8 cellular contexts compared by ENCODE assay signal in genomic region chr4:127783026-127783769, GRCh38. TPM values are rescaled to one million over a fixed set of nuclear protein-coding genes. Genes with fewer than 3 reads are reported as not detected.
A peak's percentile ranks its signal among the peaks of the same experiment; 100 is the strongest.
DNase-seq lines count a peak whose midpoint lies in the region; ATAC-seq and TF ChIP-seq lines count a peak whose summit lies in the region.

No MANE protein-coding gene starts in this region.

- no peaks in the 10 kb centered on the region for H3K27me3 ChIP-seq in OCI-LY1 (ENCODE audit: insufficient read depth, low read length)

- DNase-seq in ELF-1 (ENCODE audit: low read depth, low spot score) (peak; percentile 75), immature natural killer cell (no peak), skeletal muscle cell (ENCODE audit: low read depth) (peak; percentile 36), OCI-M2 (lab: John Stamatoyannopoulos, UW; ENCODE audit: unreplicated experiment) (no peak)
- DNase-seq in central memory CD4-positive, alpha-beta T cell: peak; percentile 3

- H3K4me3 ChIP-seq in OCI-LY1 (ENCODE audit: low read depth, low read length, poor library complexity, severe bottlenecking) (peak overlapping the region; percentile 69), skeletal muscle cell (ENCODE audit: low read depth, low read length) (peak overlapping the region; percentile 71)

- no peaks in the 10 kb centered on the region for H3K36me3 ChIP-seq in OCI-LY1 (ENCODE audit: insufficient read depth, low read length)

- no peaks in the 10 kb centered on the region for H3K9me3 ChIP-seq in OCI-LY1 (ENCODE audit: low read length)

- TF ChIP-seq CTCF in 22Rv1 (IDR thresholded peaks at IDR 0.05) (no peak), OCI-LY1 (IDR thresholded peaks at IDR 0.05; ENCODE audit: low read length) (no peak)

- H3K4me1 ChIP-seq in OCI-LY1 (ENCODE audit: insufficient read depth, low read length, severe bottlenecking): peaks cover 28% of the 10 kb centered on the region

- no peak overlapping the region for H2AFZ ChIP-seq in OCI-LY1 (ENCODE audit: low read length)

- H3K79me2 ChIP-seq in OCI-LY1 (ENCODE audit: insufficient read depth, low read length): no peaks in the 10 kb centered on the region

- no peaks in the 10 kb centered on the region for H4K20me1 ChIP-seq in OCI-LY1 (ENCODE audit: insufficient read depth, low read length)

- peak overlapping the region; percentile 81 to 94 (median 87) for H3K4me3 Mint-ChIP-seq in immature natural killer cell

- H3K9ac ChIP-seq in OCI-LY1 (ENCODE audit: low read length): peak overlapping the region; percentile 70

- H3K27ac ChIP-seq in 22Rv1: peak overlapping the region; percentile 61; the same call in 1 of the 2 replicates
- H3K27ac ChIP-seq in OCI-LY1 (ENCODE audit: low read depth, low read length, poor library complexity, severe bottlenecking): no peak overlapping the region

- H3K4me1 Mint-ChIP-seq in immature natural killer cell: peaks cover 15 to 24% of the 10 kb centered on the region in 2 donors

- H3K27me3 Mint-ChIP-seq in immature natural killer cell (ENCODE audit: low read depth in 3 of 3): peaks cover 19 to 21% (median 20%) of the 10 kb centered on the region in 3 donors

- H3K9me3 Mint-ChIP-seq in immature natural killer cell: peaks cover 0 to 7% (median 0%) of the 10 kb centered on the region in 6 donors

- H3F3A ChIP-seq in OCI-LY1 (ENCODE audit: insufficient read depth, low read length): no peaks in the 10 kb centered on the region

- H3K36me3 Mint-ChIP-seq in immature natural killer cell: no peaks in the 10 kb centered on the region

- no peak overlapping the region for H3K27ac Mint-ChIP-seq in immature natural killer cell

- peak; percentile 7 for ATAC-seq in HG03064 (IDR thresholded peaks at IDR 0.05; ENCODE audit: low read depth, unreplicated experiment)

- no peaks in the 10 kb centered on the region for H3K9me2 ChIP-seq in OCI-LY1 (ENCODE audit: low read depth, low read length)

- H3K4me2 ChIP-seq in OCI-LY1 (ENCODE audit: low read length): peak overlapping the region; percentile 85

RNA-seq across cellular contexts. Expression of gene HSPA4L, which starts 1.1 kb away (rescaled TPM):
- polyA plus RNA-seq in immature natural killer cell: not detected

RNA-seq across cellular contexts. Expression of gene SLC25A31, which starts 53.0 kb away (rescaled TPM):
- polyA plus RNA-seq in immature natural killer cell: not detected

Comparison
In these comparisons a context has a peak if more than half of its experiments do, and no peak if none do; other contexts are left out.
1. DNase-seq: peak in ELF-1 (single experiment), central memory CD4-positive, alpha-beta T cell (single experiment) and skeletal muscle cell (single experiment); none in immature natural killer cell (0 of 3) and OCI-M2 (single experiment).